Comparison of ENCODE assay signal across 1 cellular context in genomic region chr19:52200044-52200443, GRCh38.
TF ChIP-seq lines count a peak whose summit lies in the region.

No MANE protein-coding gene starts in this region.

TF ChIP-seq in HepG2, 621 proteins besides CTCF, POLR2A, EP300 and RAD21 (continued from another document):
- TF ChIP-seq ZNF530 (CRISPR knock-in tag; IDR thresholded peaks at IDR 0.05; ENCODE audit: low read depth) (no peak), GPN1 (CRISPR knock-in tag; IDR thresholded peaks at IDR 0.05; ENCODE audit: borderline replicate concordance) (no peak)
TF ChIP-seq in HepG2: peak in this region for 0.
